26 cellular contexts compared by ENCODE assay signal in genomic region chr3:13708301-13708700, GRCh38.
DNase-seq lines count a peak whose midpoint lies in the region; ATAC-seq and TF ChIP-seq lines count a peak whose summit lies in the region.
"Had no signal": no experiment of that assay in that cellular context is flagged by ENCODE, and none has a peak within 500 bp of the region (broad histone marks: within the 10 kb centered on the region; RNA-seq: fewer than 3 reads in every experiment).

No MANE protein-coding gene starts in this region.

- H3K27me3 Mint-ChIP-seq in activated T-cell treated with anti-CD3 and anti-CD28 coated beads, Interleukin-2, amount 50 U/mL, for 24 hours: peaks cover 62% of the 10 kb centered on the region
- peaks cover 21% of the 10 kb centered on the region for H3K27me3 Mint-ChIP-seq in activated T-cell treated with anti-CD3 and anti-CD28 coated beads, Interleukin-2, amount 50 U/mL, for 72 hours (ENCODE audit: low read depth)
- H3K27me3 Mint-ChIP-seq in central memory CD8-positive, alpha-beta T cell: peaks cover 100% of the 10 kb centered on the region
- peaks cover 41 to 45% of the 10 kb centered on the region in 2 donors for H3K27me3 Mint-ChIP-seq in natural killer cell (ENCODE audit: low read depth in 2 of 2)

- H3K27me3 ChIP-seq in uterus (no peaks in the 10 kb centered on the region), BE2C (no peaks in the 10 kb centered on the region)
- H3K27me3 ChIP-seq: adrenal gland; BLaER1 treated with 17β-estradiol and CSF1 and Interleukin-3, amounts not matched to agents 10 nM and 100 nM; dorsolateral prefrontal cortex; hepatocyte had no signal

- no peaks in the 10 kb centered on the region for H3K36me3 Mint-ChIP-seq in activated T-cell treated with anti-CD3 and anti-CD28 coated beads, Interleukin-2, amount 50 U/mL, for 24 hours (ENCODE audit: low read depth)
- H3K36me3 Mint-ChIP-seq in activated T-cell treated with anti-CD3 and anti-CD28 coated beads, Interleukin-2, amount 50 U/mL, for 72 hours (ENCODE audit: insufficient read depth in 2 of 2): peaks cover 12% of the 10 kb centered on the region in 2 donors
- H3K36me3 Mint-ChIP-seq in central memory CD8-positive, alpha-beta T cell (ENCODE audit: insufficient read depth): peaks cover 4% of the 10 kb centered on the region
- no peaks in the 10 kb centered on the region for H3K36me3 Mint-ChIP-seq in natural killer cell

- no peak overlapping the region for H3K27ac Mint-ChIP-seq in activated T-cell treated with anti-CD3 and anti-CD28 coated beads, Interleukin-2, amount 50 U/mL, for 24 hours
- H3K27ac Mint-ChIP-seq in activated T-cell treated with anti-CD3 and anti-CD28 coated beads, Interleukin-2, amount 50 U/mL, for 72 hours: no peak overlapping the region
- H3K27ac Mint-ChIP-seq in central memory CD8-positive, alpha-beta T cell (ENCODE audit: low read depth): no peak overlapping the region
- H3K27ac Mint-ChIP-seq in natural killer cell: no peak overlapping the region

- H3K27ac ChIP-seq in uterus: no peak overlapping the region
- H3K27ac ChIP-seq: adrenal gland; BLaER1 treated with 17β-estradiol and CSF1 and Interleukin-3, amounts not matched to agents 10 nM and 100 nM; dorsolateral prefrontal cortex; epithelial cell of prostate; GM23248; hepatocyte; RWPE1; tibial artery had no signal

- no peak for TF ChIP-seq POLR2A in uterus (IDR thresholded peaks at IDR 0.05)

- H3K9me3 ChIP-seq in uterus (no peaks in the 10 kb centered on the region), BE2C (no peaks in the 10 kb centered on the region)
- H3K9me3 ChIP-seq: adrenal gland, mucosa of descending colon, SK-N-SH, tibial artery had no signal

- H3K36me3 ChIP-seq in uterus: no peaks in the 10 kb centered on the region
- H3K36me3 ChIP-seq in BE2C: no peaks in the 10 kb centered on the region
- H3K36me3 ChIP-seq: adrenal gland; BLaER1 treated with 17β-estradiol and CSF1 and Interleukin-3, amounts not matched to agents 10 nM and 100 nM; tibial artery had no signal

- TF ChIP-seq CTCF in natural killer cell (IDR thresholded peaks at IDR 0.05) (no peak), uterus (IDR thresholded peaks at IDR 0.05) (no peak), BE2C (IDR thresholded peaks at IDR 0.05; ENCODE audit: low read depth, low read length) (no peak)

- no peak for ATAC-seq in activated T-cell treated with anti-CD3 and anti-CD28 coated beads, Interleukin-2, amount 50 U/mL, for 72 hours (replicated peaks in 1 of 2)
- no peak for ATAC-seq in central memory CD8-positive, alpha-beta T cell (replicated peaks; ENCODE audit: extremely low read depth, poor library complexity, severe bottlenecking)
- ATAC-seq in natural killer cell: no peak
- ATAC-seq in HG03045 (IDR thresholded peaks at IDR 0.05; ENCODE audit: unreplicated experiment): no peak
- ATAC-seq: mucosa of descending colon had no signal

- H3K4me3 ChIP-seq in uterus (no peak overlapping the region), BE2C (ENCODE audit: low read depth, low read length) (no peak overlapping the region)
- H3K4me3 ChIP-seq: adrenal gland; BLaER1 treated with 17β-estradiol and CSF1 and Interleukin-3, amounts not matched to agents 10 nM and 100 nM; dorsolateral prefrontal cortex; GM23248; hepatocyte; mucosa of descending colon; tibial artery had no signal

- peak; percentile 6 for DNase-seq in activated T-cell treated with anti-CD3 and anti-CD28 coated beads, Interleukin-2, amount 50 U/mL, for 24 hours
- DNase-seq in activated T-cell treated with anti-CD3 and anti-CD28 coated beads, Interleukin-2, amount 50 U/mL, for 72 hours: no peak
- DNase-seq in central memory CD8-positive, alpha-beta T cell (ENCODE audit: low spot score in 2 of 2): peak; percentile 2 to 7
- DNase-seq in natural killer cell: peak; percentile 9
- DNase-seq in uterus: peak; percentile 5
- DNase-seq in COLO668 (lab: John Stamatoyannopoulos, UW; ENCODE audit: unreplicated experiment): no peak
- no peak for DNase-seq in BE2C
- DNase-seq: ACHN; Calu3; foreskin fibroblast; GM23248; Karpas-422; mucosa of descending colon; NCI-H1694 treated with DMSO at 0.1 percent for 48 hours; SK-N-SH; small intestine; stimulated activated CD4-positive, alpha-beta T cell treated with anti-CD3 and anti-CD28 coated beads, Interleukin-2, amount 100 ng/mL, for 48 hours; stimulated activated naive CD4-positive, alpha-beta T cell treated with Interleukin-2 at 50 U/mL for 16 hours had no signal

- peaks cover 67% of the 10 kb centered on the region for H3K9me3 Mint-ChIP-seq in activated T-cell treated with anti-CD3 and anti-CD28 coated beads, Interleukin-2, amount 50 U/mL, for 24 hours
- H3K9me3 Mint-ChIP-seq in activated T-cell treated with anti-CD3 and anti-CD28 coated beads, Interleukin-2, amount 50 U/mL, for 72 hours: peaks cover 48 to 62% of the 10 kb centered on the region in 2 donors
- peaks cover 6% of the 10 kb centered on the region for H3K9me3 Mint-ChIP-seq in central memory CD8-positive, alpha-beta T cell
- H3K9me3 Mint-ChIP-seq in natural killer cell: peaks cover 0 to 2% of the 10 kb centered on the region in 2 donors

- no peak overlapping the region for H3K4me3 Mint-ChIP-seq in activated T-cell treated with anti-CD3 and anti-CD28 coated beads, Interleukin-2, amount 50 U/mL, for 24 hours
- no peak overlapping the region for H3K4me3 Mint-ChIP-seq in activated T-cell treated with anti-CD3 and anti-CD28 coated beads, Interleukin-2, amount 50 U/mL, for 72 hours
- H3K4me3 Mint-ChIP-seq in central memory CD8-positive, alpha-beta T cell: no peak overlapping the region
- no peak overlapping the region for H3K4me3 Mint-ChIP-seq in natural killer cell

- intact Hi-C loops in natural killer cell (cut with micrococcal nuclease) (no loop called here), uterus (cut with DNase I; ENCODE audit: low total_unique reads) (no loop called here)

- no peaks in the 10 kb centered on the region for H3K4me1 Mint-ChIP-seq in activated T-cell treated with anti-CD3 and anti-CD28 coated beads, Interleukin-2, amount 50 U/mL, for 24 hours (ENCODE audit: low read depth)
- no peaks in the 10 kb centered on the region for H3K4me1 Mint-ChIP-seq in activated T-cell treated with anti-CD3 and anti-CD28 coated beads, Interleukin-2, amount 50 U/mL, for 72 hours (ENCODE audit: low read depth)
- no peaks in the 10 kb centered on the region for H3K4me1 Mint-ChIP-seq in central memory CD8-positive, alpha-beta T cell
- no peaks in the 10 kb centered on the region for H3K4me1 Mint-ChIP-seq in natural killer cell

- H3K4me1 ChIP-seq in uterus (no peaks in the 10 kb centered on the region), BE2C (no peaks in the 10 kb centered on the region)
- H3K4me1 ChIP-seq: adrenal gland; BLaER1 treated with 17β-estradiol and CSF1 and Interleukin-3, amounts not matched to agents 10 nM and 100 nM; tibial artery had no signal

Comparison
In these comparisons a context has a peak if more than half of its experiments do, and no peak if none do; other contexts are left out.
1. DNase-seq: peak in activated T-cell treated with anti-CD3 and anti-CD28 coated beads, Interleukin-2, amount 50 U/mL, for 24 hours (single experiment), central memory CD8-positive, alpha-beta T cell (2 of 2), natural killer cell (single experiment) and uterus (2 of 2); none in activated T-cell treated with anti-CD3 and anti-CD28 coated beads, Interleukin-2, amount 50 U/mL, for 72 hours (0 of 2), COLO668 (single experiment) and BE2C (single experiment).